ENCODE assay signal across 6 cellular contexts in the genomic region with DNA sequence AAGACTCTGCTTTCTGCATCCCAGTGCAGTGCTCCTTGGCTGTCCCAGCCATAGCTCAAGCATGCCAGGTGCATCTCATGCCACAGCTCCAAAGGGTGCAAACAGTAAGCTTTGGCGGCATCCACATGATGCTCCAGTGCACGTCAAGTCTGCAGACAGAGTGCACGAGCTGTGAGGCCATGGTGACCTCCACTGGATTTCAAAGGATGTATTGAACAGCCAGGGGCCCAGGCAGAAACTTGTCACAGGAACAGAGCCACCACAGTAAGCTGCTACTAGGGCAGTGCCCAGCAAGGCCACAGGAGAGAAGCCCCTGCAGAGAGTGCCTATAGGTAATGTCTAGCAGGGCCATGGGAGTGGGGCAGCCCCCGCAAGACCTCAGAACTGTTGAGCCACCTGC.
"Had no signal": no experiment of that assay in that cellular context is flagged by ENCODE, and none has a peak within 500 bp of the region (broad histone marks: within the 10 kb centered on the region; RNA-seq: fewer than 3 reads in every experiment).

No MANE protein-coding gene starts in this region.

- H3K4me1 Mint-ChIP-seq: GM23338, H9, IgD-negative memory B cell had no signal

- DNase-seq: H9, HCEC 1CT had no signal

- H2AFZ ChIP-seq: GM23338 had no signal

- H3K27ac Mint-ChIP-seq: GM23338, H9, IgD-negative memory B cell had no signal

- ATAC-seq: GM23338, HepG2 had no signal

- H3K27ac ChIP-seq: HL-60 had no signal

- H3K4me3 Mint-ChIP-seq: GM23338, H9, IgD-negative memory B cell had no signal

- H3K36me3 Mint-ChIP-seq: IgD-negative memory B cell had no signal

- H3K4me2 ChIP-seq: GM23338 had no signal

- H3K4me3 ChIP-seq: GM23338 had no signal
